Comparison of ENCODE assay signal across 8 cellular contexts in genomic region chr3:11846281-11847034, GRCh38. TPM values are rescaled to one million over a fixed set of nuclear protein-coding genes. Genes with fewer than 3 reads are reported as not detected.
DNase-seq lines count a peak whose midpoint lies in the region; ATAC-seq and TF ChIP-seq lines count a peak whose summit lies in the region.

TAMM41 (minus strand) TSS chr3:11846885; CDS start chr3:11846636, 249 bp downstream.

- POLR2A ChIA-PET in activated B cell treated with CpG ODN at 0.5 μM for 24 hours (lab: Charles Lee), result interaction anchor here (0.7 to 2.3 kb wide), 6 partner anchors 16 to 628 kb away, joined by 3 to 10 read pairs (median 4); partner anchors contain the start of gene ATG7

- H3K27ac Mint-ChIP-seq in activated B cell treated with CpG ODN at 0.5 μM for 24 hours, result peak within 1 kb of the TSS; percentile 95

- H3K4me1 Mint-ChIP-seq in activated B cell treated with CpG ODN at 0.5 μM for 24 hours, result peaks cover 37% of the 10 kb centered on the region

- peak within 1 kb of the TSS; percentile 99 for H3K4me3 Mint-ChIP-seq in activated B cell treated with CpG ODN at 0.5 μM for 24 hours

- no peaks in the 10 kb centered on the region for H3K9me3 Mint-ChIP-seq in activated B cell treated with CpG ODN at 0.5 μM for 24 hours

- CTCF ChIA-PET in activated B cell treated with CpG ODN at 0.5 μM for 24 hours (lab: Charles Lee), result interaction anchor here (0.6 to 1.0 kb wide), 3 partner anchors 44 to 710 kb away, joined by 3 to 4 read pairs (median 3); no protein-coding TSS in a partner anchor

- ATAC-seq in GM18870 (IDR thresholded peaks at IDR 0.05; ENCODE audit: unreplicated experiment) (peak; percentile 99), HG03135 (IDR thresholded peaks at IDR 0.05; ENCODE audit: unreplicated experiment) (peak; percentile 100), activated B cell treated with CpG ODN at 0.5 μM for 24 hours (ENCODE audit: low read depth) (peak; percentile 100)

- H3K36me3 Mint-ChIP-seq in activated B cell treated with CpG ODN at 0.5 μM for 24 hours (ENCODE audit: low read depth), result peaks cover 37% of the 10 kb centered on the region

- H3K27me3 Mint-ChIP-seq in activated B cell treated with CpG ODN at 0.5 μM for 24 hours, result no peaks in the 10 kb centered on the region

- no peak for TF ChIP-seq CTCF in activated B cell treated with CpG ODN at 0.5 μM for 24 hours (IDR thresholded peaks at IDR 0.05)

- DNase-seq in AG08396 (ENCODE audit: low spot score), result peak; percentile 90
- peak; percentile 90 for DNase-seq in NCI-H2227 (lab: John Stamatoyannopoulos, UW; ENCODE audit: unreplicated experiment)
- DNase-seq in activated B cell treated with CpG ODN at 0.5 μM for 24 hours, result peak; percentile 77
- DNase-seq in central memory CD4-positive, alpha-beta T cell, result peak; percentile 85
- peak; percentile 92 for DNase-seq in iris pigment epithelial cell (ENCODE audit: low read depth)
- DNase-seq in stimulated activated CD4-positive, alpha-beta T cell treated with anti-CD3 and anti-CD28 coated beads, Interleukin-12 subunit alpha, Interleukin-12 subunit beta, amount 100 ng/mL, for 4 hours, result peak; percentile 84

- intact Hi-C loops in activated B cell treated with CpG ODN at 0.5 μM for 24 hours (cut with micrococcal nuclease), result loop anchor here (2.0 to 5.0 kb wide), 4 partner anchors 128 to 619 kb away; partner anchors contain the start of genes ATG7 and VGLL4

RNA-seq across cellular contexts. Expression of gene TAMM41, which starts in this region (rescaled TPM):
- total RNA-seq in activated B cell treated with CpG ODN at 0.5 μM for 24 hours, result 28.1 and 39.0 TPM in 2 replicates

Comparison
In these comparisons a context has a peak if more than half of its experiments do, and no peak if none do; other contexts are left out.
1. Peak in every context shown above with its lines: DNase-seq and ATAC-seq.